In genomic region chr13:32140109-32140508, GRCh38 we compare ENCODE assay signal across 7 cellular contexts.
"Had no signal": no experiment of that assay in that cellular context is flagged by ENCODE, and none has a peak within 500 bp of the region (broad histone marks: within the 10 kb centered on the region; RNA-seq: fewer than 3 reads in every experiment).

No MANE protein-coding gene starts in this region.

- H3K4me3 ChIP-seq: K562 had no signal

- DNase-seq: KBM-7, KG1 had no signal

- H3K27me3 Mint-ChIP-seq: IgD-negative memory B cell had no signal

- FAIRE-seq: HTR-8/SVneo, K562 had no signal

- H3K9me3 Mint-ChIP-seq: IgD-negative memory B cell had no signal

- H3K9ac ChIP-seq: KMS-11 had no signal

- H3K4me1 Mint-ChIP-seq: IgD-negative memory B cell had no signal

- ATAC-seq: K562 had no signal

- H3K4me3 Mint-ChIP-seq: IgD-negative memory B cell had no signal

- H3K4me2 ChIP-seq: KMS-11 had no signal

- H3K27ac Mint-ChIP-seq: IgD-negative memory B cell had no signal

- H3K27ac ChIP-seq: HL-60, KMS-11 had no signal
